In genomic region chr2:168246072-168246482, GRCh38 we compare ENCODE assay signal across 8 cellular contexts. TPM values are rescaled to one million over a fixed set of nuclear protein-coding genes. Genes with fewer than 3 reads are reported as not detected.
DNase-seq lines count a peak whose midpoint lies in the region; ATAC-seq and TF ChIP-seq lines count a peak whose summit lies in the region.

No MANE protein-coding gene starts in this region.

- H3K27ac ChIP-seq in AG04450 (ENCODE audit: low read depth, low read length) (peak overlapping the region; percentile 21), Karpas-422 (ENCODE audit: low read length) (peak overlapping the region; percentile 60), mucosa of rectum (ENCODE audit: low read depth in 2 of 2, low read length in 2 of 2) (peak overlapping the region; percentile 71 to 77)

- peak overlapping the region; percentile 77 for H3K27ac Mint-ChIP-seq in central memory CD8-positive, alpha-beta T cell (ENCODE audit: low read depth)

- H3K4me1 ChIP-seq in Karpas-422 (ENCODE audit: low read length) (peaks cover 33% of the 10 kb centered on the region), mucosa of rectum (ENCODE audit: control insufficient read depth in 2 of 2, insufficient read depth in 2 of 2, low read length in 2 of 2) (peaks cover 17 to 33% of the 10 kb centered on the region in 2 donors)

- H3K9me3 ChIP-seq in AG04450 (ENCODE audit: control insufficient read depth, insufficient read depth, low read length): no peaks in the 10 kb centered on the region
- no peaks in the 10 kb centered on the region for H3K9me3 ChIP-seq in Karpas-422 (ENCODE audit: low read length)
- no peaks in the 10 kb centered on the region for H3K9me3 ChIP-seq in mucosa of rectum (ENCODE audit: control insufficient read depth in 2 of 2, low read length in 2 of 2)

- H3K27me3 ChIP-seq in AG04450 (ENCODE audit: control insufficient read depth, insufficient read depth, low read length) (no peaks in the 10 kb centered on the region), Karpas-422 (ENCODE audit: low read length) (no peaks in the 10 kb centered on the region), mucosa of rectum (ENCODE audit: control insufficient read depth in 2 of 2, insufficient read depth in 2 of 2, low read length in 2 of 2) (no peaks in the 10 kb centered on the region)

- H3K36me3 ChIP-seq in Karpas-422 (ENCODE audit: insufficient read depth, low read length): no peaks in the 10 kb centered on the region
- H3K36me3 ChIP-seq in mucosa of rectum (ENCODE audit: control insufficient read depth in 2 of 2, insufficient read depth in 2 of 2, low read length in 2 of 2): no peaks in the 10 kb centered on the region

- peaks cover 28% of the 10 kb centered on the region for H3K4me1 Mint-ChIP-seq in central memory CD8-positive, alpha-beta T cell

- CTCF ChIA-PET in AG04450 (lab: Charles Lee): interaction anchor here (1.7 kb wide), 1 partner anchor 128 kb away, joined by 11 read pairs; no protein-coding TSS in a partner anchor

- ATAC-seq in central memory CD8-positive, alpha-beta T cell (replicated peaks; ENCODE audit: extremely low read depth, poor library complexity, severe bottlenecking): no peak
- no peak for ATAC-seq in HG03039 (IDR thresholded peaks at IDR 0.05; ENCODE audit: unreplicated experiment)
- no peak for ATAC-seq in GM21576 (IDR thresholded peaks at IDR 0.05; ENCODE audit: unreplicated experiment)

- H3K79me2 ChIP-seq in Karpas-422 (ENCODE audit: low read length): peaks cover 55% of the 10 kb centered on the region

- no peaks in the 10 kb centered on the region for H3K27me3 Mint-ChIP-seq in central memory CD8-positive, alpha-beta T cell

- H3K4me3 ChIP-seq in AG04450 (ENCODE audit: low read depth, low read length): peak overlapping the region; percentile 83
- H3K4me3 ChIP-seq in Karpas-422 (ENCODE audit: low read length): peak overlapping the region; percentile 88
- peak overlapping the region; percentile 63 to 79 for H3K4me3 ChIP-seq in mucosa of rectum (ENCODE audit: low read length in 2 of 2)

- H3K4me2 ChIP-seq in Karpas-422 (ENCODE audit: low read depth, low read length, poor library complexity, severe bottlenecking): peak overlapping the region; percentile 97

- no peaks in the 10 kb centered on the region; the same call in 1 of the 2 replicates for H4K20me1 ChIP-seq in Karpas-422 (ENCODE audit: insufficient read depth, low read depth, low read length)

- no peaks in the 10 kb centered on the region for H3K9me2 ChIP-seq in Karpas-422 (replicated peaks; ENCODE audit: insufficient read depth, low read length)

- H3K36me3 Mint-ChIP-seq in central memory CD8-positive, alpha-beta T cell (ENCODE audit: insufficient read depth): peaks cover 11% of the 10 kb centered on the region

- no peak for TF ChIP-seq CTCF in AG04450 (IDR thresholded peaks at IDR 0.05; ENCODE audit: low read depth, low read length)

- DNase-seq in AG04450 (ENCODE audit: low read depth, low spot score) (no peak), Karpas-422 (no peak), NCI-H1436 treated with DMSO at 0.1 percent for 48 hours (lab: John Stamatoyannopoulos, UW) (no peak), DMS114 treated with DMSO at 0.1 percent for 48 hours (lab: John Stamatoyannopoulos, UW; ENCODE audit: unreplicated experiment) (no peak)
- no peak for DNase-seq in central memory CD8-positive, alpha-beta T cell (ENCODE audit: low spot score in 2 of 2)

- POLR2A ChIA-PET in AG04450 (lab: Yijun Ruan, JAX): no interaction called here

- peak overlapping the region; percentile 79 for H3K4me3 Mint-ChIP-seq in central memory CD8-positive, alpha-beta T cell

- H3K9ac ChIP-seq in Karpas-422 (ENCODE audit: low read length): peak overlapping the region; percentile 91
- peak overlapping the region; percentile 63 to 92 for H3K9ac ChIP-seq in mucosa of rectum (ENCODE audit: low read depth in 1 of 2, low read length in 2 of 2)

- no peaks in the 10 kb centered on the region for H3K9me3 Mint-ChIP-seq in central memory CD8-positive, alpha-beta T cell

- peak overlapping the region; percentile 82; the same call in 1 of the 2 replicates for H2AFZ ChIP-seq in Karpas-422 (ENCODE audit: low read length)

RNA-seq across cellular contexts. Expression of gene STK39, which starts 1.3 kb away (rescaled TPM):
- 18.8 and 25.2 TPM in 2 replicates for polyA plus RNA-seq in AG04450 (2011; rRNA removed)
- 10.4 and 16.5 TPM in 2 replicates for polyA minus RNA-seq in AG04450 (2011; rRNA and poly(A)+ RNA removed)
- total RNA-seq in Karpas-422 (2014; rRNA removed; shearing (Covaris generic); ENCODE audit: low replicate concordance): 30.2 and 56.9 TPM in 2 replicates

Comparison
In these comparisons a context has a peak if more than half of its experiments do, and no peak if none do; other contexts are left out.
1. H3K27ac ChIP-seq: peak in every context shown above with its lines; median percentile 74 in mucosa of rectum; 60 in Karpas-422; 21 in AG04450.